8 cellular contexts compared by ENCODE assay signal in genomic region chr2:24359701-24360049, GRCh38. TPM values are rescaled to one million over a fixed set of nuclear protein-coding genes. Genes with fewer than 3 reads are reported as not detected.
DNase-seq lines count a peak whose midpoint lies in the region; ATAC-seq lines count a peak whose summit lies in the region.

No MANE protein-coding gene starts in this region.

- H3K4me1 ChIP-seq in effector memory CD4-positive, alpha-beta T cell (ENCODE audit: control insufficient read depth, insufficient read depth, low read length, poor library complexity, severe bottlenecking), result peaks cover 22% of the 10 kb centered on the region
- peaks cover 39% of the 10 kb centered on the region for H3K4me1 ChIP-seq in mononuclear cell (ENCODE audit: insufficient read depth, low read length)

- peaks cover 4% of the 10 kb centered on the region for H3K36me3 ChIP-seq in effector memory CD4-positive, alpha-beta T cell (ENCODE audit: control insufficient read depth, insufficient read depth, low read length)

- H3K4me1 Mint-ChIP-seq in stimulated activated effector memory CD8-positive, alpha-beta T cell treated with anti-CD3 and anti-CD28 coated beads, Interleukin-12 subunit alpha, Interleukin-12 subunit beta, amount 100 ng/mL, for 72 hours, result peaks cover 32% of the 10 kb centered on the region

- peak; percentile 19 for ATAC-seq in stimulated activated effector memory CD8-positive, alpha-beta T cell treated with anti-CD3 and anti-CD28 coated beads, Interleukin-12 subunit alpha, Interleukin-12 subunit beta, amount 100 ng/mL, for 72 hours

- H3K27ac Mint-ChIP-seq in stimulated activated effector memory CD8-positive, alpha-beta T cell treated with anti-CD3 and anti-CD28 coated beads, Interleukin-12 subunit alpha, Interleukin-12 subunit beta, amount 100 ng/mL, for 72 hours, result peak overlapping the region; percentile 96

- no peaks in the 10 kb centered on the region for H3K9me3 Mint-ChIP-seq in stimulated activated effector memory CD8-positive, alpha-beta T cell treated with anti-CD3 and anti-CD28 coated beads, Interleukin-12 subunit alpha, Interleukin-12 subunit beta, amount 100 ng/mL, for 72 hours

- peak; percentile 27 for DNase-seq in activated T-cell treated with anti-CD3 and anti-CD28 coated beads for 1 hour (ENCODE audit: low read depth)
- no peak for DNase-seq in activated T-cell treated with anti-CD3 and anti-CD28 coated beads for 4 hours
- peak; percentile 53 for DNase-seq in HT-29 (ENCODE audit: low spot score)
- DNase-seq in activated CD4-positive, alpha-beta T cell treated with anti-CD3 and anti-CD28 coated beads for 48 hours, result peak; percentile 68
- peak; percentile 46 to 49 (median 48) for DNase-seq in effector memory CD4-positive, alpha-beta T cell
- DNase-seq in stimulated activated effector memory CD8-positive, alpha-beta T cell treated with anti-CD3 and anti-CD28 coated beads, Interleukin-12 subunit alpha, Interleukin-12 subunit beta, amount 100 ng/mL, for 72 hours (ENCODE audit: low spot score in 2 of 2), result peak; percentile 17 to 73
- DNase-seq in NCI-H187 (lab: John Stamatoyannopoulos, UW), result no peak

- H3K4me3 Mint-ChIP-seq in stimulated activated effector memory CD8-positive, alpha-beta T cell treated with anti-CD3 and anti-CD28 coated beads, Interleukin-12 subunit alpha, Interleukin-12 subunit beta, amount 100 ng/mL, for 72 hours, result peak overlapping the region; percentile 79

- H3K36me3 Mint-ChIP-seq in stimulated activated effector memory CD8-positive, alpha-beta T cell treated with anti-CD3 and anti-CD28 coated beads, Interleukin-12 subunit alpha, Interleukin-12 subunit beta, amount 100 ng/mL, for 72 hours, result peaks cover 21% of the 10 kb centered on the region

- peak overlapping the region; percentile 95 for H3K27ac ChIP-seq in effector memory CD4-positive, alpha-beta T cell (ENCODE audit: insufficient read depth, low read length, poor library complexity, severe bottlenecking)

- peak overlapping the region; percentile 97 for H3K4me3 ChIP-seq in effector memory CD4-positive, alpha-beta T cell (ENCODE audit: insufficient read depth, low read depth, low read length, poor library complexity, severe bottlenecking)
- peak overlapping the region; percentile 93 for H3K4me3 ChIP-seq in mononuclear cell (ENCODE audit: low read length)

- no peaks in the 10 kb centered on the region for H3K9me3 ChIP-seq in effector memory CD4-positive, alpha-beta T cell (ENCODE audit: control insufficient read depth, low read length)
- no peaks in the 10 kb centered on the region for H3K9me3 ChIP-seq in mononuclear cell (ENCODE audit: low read depth, low read length)

- H3K27me3 ChIP-seq in effector memory CD4-positive, alpha-beta T cell (replicated peaks; ENCODE audit: control insufficient read depth, insufficient read depth, low read length, poor library complexity, severe bottlenecking), result no peaks in the 10 kb centered on the region
- no peaks in the 10 kb centered on the region for H3K27me3 ChIP-seq in mononuclear cell (ENCODE audit: insufficient read depth, low read length)

RNA-seq across cellular contexts. Expression of gene ITSN2, which starts 0.7 kb away (rescaled TPM):
- 20.1 and 28.1 TPM in 2 replicates for total RNA-seq in HT-29 (2014; rRNA removed; shearing (Covaris generic))
- total RNA-seq in mononuclear cell, result 102 TPM

Comparison
In these comparisons a context has a peak if more than half of its experiments do, and no peak if none do; other contexts are left out.
1. DNase-seq: peak in activated T-cell treated with anti-CD3 and anti-CD28 coated beads for 1 hour (single experiment), HT-29 (single experiment), activated CD4-positive, alpha-beta T cell treated with anti-CD3 and anti-CD28 coated beads for 48 hours (single experiment), effector memory CD4-positive, alpha-beta T cell (3 of 3) and stimulated activated effector memory CD8-positive, alpha-beta T cell treated with anti-CD3 and anti-CD28 coated beads, Interleukin-12 subunit alpha, Interleukin-12 subunit beta, amount 100 ng/mL, for 72 hours (2 of 2); none in activated T-cell treated with anti-CD3 and anti-CD28 coated beads for 4 hours (single experiment) and NCI-H187 (0 of 2).